ENCODE assay signal across 9 cellular contexts in genomic region chr1:85894651-85895050, GRCh38.
A peak's percentile ranks its signal among the peaks of the same experiment; 100 is the strongest.
DNase-seq lines count a peak whose midpoint lies in the region; ATAC-seq and TF ChIP-seq lines count a peak whose summit lies in the region.
"Had no signal": no experiment of that assay in that cellular context is flagged by ENCODE, and none has a peak within 500 bp of the region (broad histone marks: within the 10 kb centered on the region; RNA-seq: fewer than 3 reads in every experiment).

No MANE protein-coding gene starts in this region.

- no peak overlapping the region for H3K4me3 Mint-ChIP-seq in CD8-positive, alpha-beta T cell
- H3K4me3 Mint-ChIP-seq: memory B cell had no signal

- no peaks in the 10 kb centered on the region for H3K36me3 ChIP-seq in CD8-positive, alpha-beta T cell (ENCODE audit: insufficient read depth, low read length)
- H3K36me3 ChIP-seq in SJSA1 (no peaks in the 10 kb centered on the region), transverse colon (no peaks in the 10 kb centered on the region)

- intact Hi-C loops in CD8-positive, alpha-beta T cell (cut with DNase I, micrococcal nuclease): no loop called here
- intact Hi-C loops in transverse colon (cut with DNase I; ENCODE audit: low total_unique reads): no loop called here

- H3K27ac ChIP-seq in CD8-positive, alpha-beta T cell (ENCODE audit: low read depth, low read length): no peak overlapping the region
- H3K27ac ChIP-seq in SJSA1: no peak overlapping the region
- H3K27ac ChIP-seq in transverse colon: no peak overlapping the region

- H3K4me3 ChIP-seq in CD8-positive, alpha-beta T cell (ENCODE audit: low read depth, low read length): no peak overlapping the region
- H3K4me3 ChIP-seq in SJSA1 (no peak overlapping the region), foreskin fibroblast (ENCODE audit: low read depth in 1 of 2, low read length in 2 of 2) (no peak overlapping the region), transverse colon (no peak overlapping the region)

- 30 to 35% methylated on average over 4 of the region's 4 CpGs for WGBS in transverse colon (ENCODE audit: low coverage in 1 of 2), 2 donors

- no peaks in the 10 kb centered on the region for H3K4me1 ChIP-seq in CD8-positive, alpha-beta T cell (ENCODE audit: insufficient read depth, low read length)
- H3K4me1 ChIP-seq in SJSA1 (replicated peaks): no peaks in the 10 kb centered on the region
- no peaks in the 10 kb centered on the region for H3K4me1 ChIP-seq in transverse colon

- no peaks in the 10 kb centered on the region for H3K4me1 Mint-ChIP-seq in CD8-positive, alpha-beta T cell (ENCODE audit: low read depth)
- H3K4me1 Mint-ChIP-seq: memory B cell had no signal

- no peak for TF ChIP-seq POLR2A in transverse colon (IDR thresholded peaks at IDR 0.05)

- TF ChIP-seq CTCF in CD8-positive, alpha-beta T cell (IDR thresholded peaks at IDR 0.05): peak; percentile 15
- TF ChIP-seq CTCF in foreskin fibroblast (IDR thresholded peaks at IDR 0.05; ENCODE audit: low read depth, low read length) (peak; percentile 59), transverse colon (IDR thresholded peaks at IDR 0.05) (peak in 3 of 5 experiments; percentile 11 to 20 (median 13))

- no peaks in the 10 kb centered on the region for H3K9me3 Mint-ChIP-seq in CD8-positive, alpha-beta T cell
- H3K9me3 Mint-ChIP-seq: memory B cell had no signal

- CTCF ChIA-PET in CD8-positive, alpha-beta T cell (lab: Charles Lee): no interaction called here

- peaks cover 3% of the 10 kb centered on the region for H3K27me3 Mint-ChIP-seq in CD8-positive, alpha-beta T cell (ENCODE audit: low read depth)

- H3K9me3 ChIP-seq in CD8-positive, alpha-beta T cell (ENCODE audit: low read length): no peaks in the 10 kb centered on the region
- H3K9me3 ChIP-seq in SJSA1 (replicated peaks): no peaks in the 10 kb centered on the region
- no peaks in the 10 kb centered on the region for H3K9me3 ChIP-seq in transverse colon

- TF ChIP-seq EP300 in transverse colon (IDR thresholded peaks at IDR 0.05; ENCODE audit: low read depth): no peak

- no peaks in the 10 kb centered on the region for H3K36me3 Mint-ChIP-seq in CD8-positive, alpha-beta T cell
- H3K36me3 Mint-ChIP-seq: memory B cell had no signal

- no peaks in the 10 kb centered on the region for H3K27me3 ChIP-seq in CD8-positive, alpha-beta T cell (ENCODE audit: insufficient read depth, low read length)
- H3K27me3 ChIP-seq in SJSA1 (replicated peaks) (no peaks in the 10 kb centered on the region), transverse colon (no peaks in the 10 kb centered on the region)

- DNase-seq in CD8-positive, alpha-beta T cell: no peak
- DNase-seq in SJSA1 (ENCODE audit: low read depth in 1 of 2, low spot score in 2 of 2): peak; percentile 11 to 42
- DNase-seq in foreskin fibroblast: peak; percentile 7 to 54
- no peak for DNase-seq in transverse colon
- DNase-seq in NCI-H1048 (lab: John Stamatoyannopoulos, UW): no peak
- no peak for DNase-seq in GF-D8 (lab: John Stamatoyannopoulos, UW)

- POLR2A ChIA-PET in CD8-positive, alpha-beta T cell (lab: Charles Lee): no interaction called here

- in situ Hi-C loops in transverse colon (cut with MboI; ENCODE audit: low pct_ligation_motif_present in 1 of 4, low pct_unique_long_range_greater_than_20kb in 1 of 4, low sequenced_read_pairs in 3 of 4): no loop called here

- ATAC-seq in CD8-positive, alpha-beta T cell: no peak
- ATAC-seq in GM18870 (IDR thresholded peaks at IDR 0.05; ENCODE audit: unreplicated experiment) (peak; percentile 73), HG03565 (IDR thresholded peaks at IDR 0.05; ENCODE audit: unreplicated experiment) (peak; percentile 46)

- H3K27ac Mint-ChIP-seq in CD8-positive, alpha-beta T cell: no peak overlapping the region
- H3K27ac Mint-ChIP-seq: memory B cell had no signal

Comparison
In these comparisons a context has a peak if more than half of its experiments do, and no peak if none do; other contexts are left out.
1. DNase-seq: peak in SJSA1 (2 of 2) and foreskin fibroblast (2 of 2); none in CD8-positive, alpha-beta T cell (0 of 7), transverse colon (single experiment), NCI-H1048 (single experiment) and GF-D8 (single experiment).
2. Peak in every context shown above with its lines, with median percentiles within 50 percentile points of each other: CTCF ChIP-seq.